In the genomic region with DNA sequence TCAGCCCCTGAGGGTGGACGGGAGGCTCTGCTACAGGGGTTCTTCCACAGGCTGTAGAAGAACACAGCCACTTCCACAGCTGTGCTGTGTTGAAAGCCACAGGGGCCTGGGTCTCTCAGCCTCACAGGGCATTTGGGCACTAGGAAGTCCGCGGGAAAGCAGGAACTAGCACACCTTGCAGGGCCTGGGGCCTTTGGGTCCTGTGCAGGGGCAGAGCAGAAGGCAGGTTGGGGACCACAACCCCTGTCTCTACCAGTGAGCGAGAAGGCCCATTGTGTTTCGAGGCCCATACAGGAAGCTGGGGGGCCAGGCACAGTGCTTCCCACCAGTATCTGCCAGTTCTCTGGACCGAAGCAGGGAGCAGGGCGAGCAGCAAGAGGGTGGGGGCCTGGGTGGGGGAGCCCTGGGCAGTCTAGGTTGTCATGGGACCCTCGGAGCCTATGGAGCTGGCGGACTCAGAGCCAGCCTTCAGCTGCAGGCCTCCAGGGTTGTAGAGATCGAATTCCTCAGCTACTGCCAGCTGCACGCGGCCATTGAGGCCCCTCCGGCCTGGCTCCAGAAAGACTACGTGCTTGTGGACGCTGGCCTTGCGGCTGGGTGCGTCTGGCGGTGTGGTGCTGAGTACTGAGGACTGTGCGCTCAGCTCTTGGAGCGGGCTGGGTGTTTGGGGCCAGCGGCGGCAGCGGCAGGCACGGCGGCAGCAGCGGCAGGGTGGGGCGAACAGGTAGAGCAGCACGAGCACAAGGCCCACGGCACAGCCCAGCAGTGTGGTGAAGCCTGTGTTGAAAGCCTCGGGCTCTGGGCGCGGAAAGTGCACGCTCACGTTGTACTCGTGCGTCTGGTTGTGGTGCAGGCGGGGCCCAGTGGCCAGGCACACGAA, we compare ENCODE assay signal across 19 cellular contexts. TPM values are rescaled to one million over a fixed set of nuclear protein-coding genes. Genes with fewer than 3 reads are reported as not detected.
DNase-seq lines count a peak whose midpoint lies in the region; ATAC-seq and TF ChIP-seq lines count a peak whose summit lies in the region.
"Had no signal": no experiment of that assay in that cellular context is flagged by ENCODE, and none has a peak within 500 bp of the region (broad histone marks: within the 10 kb centered on the region; RNA-seq: fewer than 3 reads in every experiment).

No MANE protein-coding gene starts in this region.

- H3K79me2 ChIP-seq in hepatocyte, result peaks cover 5% of the 10 kb centered on the region

- no peak overlapping the region for H3K27ac Mint-ChIP-seq in activated CD4-positive, alpha-beta T cell treated with anti-CD3 and anti-CD28 coated beads, Interleukin-2, amount 10 ng/mL, durations not matched to agents 24 days and 14 days
- no peak overlapping the region for H3K27ac Mint-ChIP-seq in progenitor cell of endocrine pancreas
- H3K27ac Mint-ChIP-seq: activated CD4-positive, alpha-beta T cell treated with anti-CD3 and anti-CD28 coated beads for 36 hours had no signal

- peak overlapping the region; percentile 23 for H3K4me3 Mint-ChIP-seq in activated CD4-positive, alpha-beta T cell treated with anti-CD3 and anti-CD28 coated beads, Interleukin-2, amount 10 ng/mL, durations not matched to agents 24 days and 14 days
- no peak overlapping the region for H3K4me3 Mint-ChIP-seq in progenitor cell of endocrine pancreas (ENCODE audit: low read depth)

- peaks cover 26% of the 10 kb centered on the region for H3K4me1 Mint-ChIP-seq in activated CD4-positive, alpha-beta T cell treated with anti-CD3 and anti-CD28 coated beads, Interleukin-2, amount 10 ng/mL, durations not matched to agents 24 days and 14 days
- H3K4me1 Mint-ChIP-seq in progenitor cell of endocrine pancreas (ENCODE audit: low read depth), result peaks cover 13% of the 10 kb centered on the region

- no peaks in the 10 kb centered on the region for H3K9me2 ChIP-seq in hepatocyte (replicated peaks; ENCODE audit: insufficient read depth)

- H3K9me3 Mint-ChIP-seq in activated CD4-positive, alpha-beta T cell treated with anti-CD3 and anti-CD28 coated beads, Interleukin-2, amount 10 ng/mL, durations not matched to agents 24 days and 14 days, result no peaks in the 10 kb centered on the region
- H3K9me3 Mint-ChIP-seq in progenitor cell of endocrine pancreas (ENCODE audit: low read depth), result no peaks in the 10 kb centered on the region

- TF ChIP-seq CTCF in hepatocyte (IDR thresholded peaks at IDR 0.05; ENCODE audit: poor library complexity), result no peak
- no peak for TF ChIP-seq CTCF in progenitor cell of endocrine pancreas (IDR thresholded peaks at IDR 0.05; ENCODE audit: unreplicated experiment)

- no peak overlapping the region for H3K4me3 ChIP-seq in hepatocyte
- H3K4me3 ChIP-seq: MG63 had no signal

- ATAC-seq in GM18858 (IDR thresholded peaks at IDR 0.05; ENCODE audit: unreplicated experiment), result no peak
- ATAC-seq: activated CD4-positive, alpha-beta T cell treated with anti-CD3 and anti-CD28 coated beads for 36 hours had no signal

- no peaks in the 10 kb centered on the region for H3K27me3 ChIP-seq in hepatocyte
- H3K27me3 ChIP-seq: MG63, tibial nerve had no signal

- DNase-seq in activated CD4-positive, alpha-beta T cell treated with anti-CD3 and anti-CD28 coated beads, Interleukin-2, amount 10 ng/mL, durations not matched to agents 24 days and 14 days, result no peak
- DNase-seq in activated CD4-positive, alpha-beta T cell treated with anti-CD3 and anti-CD28 coated beads, Interleukin-2, amount 50 U/mL, for 1 hour, result no peak
- DNase-seq in MV-4-11 (lab: John Stamatoyannopoulos, UW) (peak; percentile 1), hepatocyte (ENCODE audit: low spot score) (peak; percentile 3), progenitor cell of endocrine pancreas (ENCODE audit: low spot score, unreplicated experiment) (peak; percentile 9), globus pallidus (ENCODE audit: low spot score) (no peak), NCI-H2227 treated with DMSO at 0.1 percent for 48 hours (lab: John Stamatoyannopoulos, UW) (no peak)
- DNase-seq: ACHN; activated CD4-positive, alpha-beta T cell treated with anti-CD3 and anti-CD28 coated beads for 36 hours; activated naive CD4-positive, alpha-beta T cell treated with anti-CD3 and anti-CD28 coated beads, Interleukin-2, amount 50 U/mL, for 16 hours; MG63; NCI-H345; OCI-M1 had no signal

- no peaks in the 10 kb centered on the region for H3K27me3 Mint-ChIP-seq in activated CD4-positive, alpha-beta T cell treated with anti-CD3 and anti-CD28 coated beads, Interleukin-2, amount 10 ng/mL, durations not matched to agents 24 days and 14 days
- H3K27me3 Mint-ChIP-seq in progenitor cell of endocrine pancreas, result no peaks in the 10 kb centered on the region
- H3K27me3 Mint-ChIP-seq: activated CD4-positive, alpha-beta T cell treated with anti-CD3 and anti-CD28 coated beads for 36 hours had no signal

- intact Hi-C loops in activated CD4-positive, alpha-beta T cell treated with anti-CD3 and anti-CD28 coated beads, Interleukin-2, amount 10 ng/mL, durations not matched to agents 24 days and 14 days (cut with micrococcal nuclease), result no loop called here

- no peak overlapping the region for H3K27ac ChIP-seq in hepatocyte
- H3K27ac ChIP-seq: tibial nerve had no signal

- H2AFZ ChIP-seq in hepatocyte, result no peak overlapping the region

- WGBS in hepatocyte (ENCODE audit: low lambda C conversion rate, missing lambda C conversion rate), result 96% methylated on average over 38 of the region's 38 CpGs

- H3K36me3 ChIP-seq in hepatocyte (replicated peaks; ENCODE audit: insufficient read depth, low read depth), result no peaks in the 10 kb centered on the region

- peaks cover 3% of the 10 kb centered on the region for H4K20me1 ChIP-seq in hepatocyte (ENCODE audit: insufficient read depth, poor library complexity, severe bottlenecking)

- H3K4me1 ChIP-seq in hepatocyte (ENCODE audit: insufficient read depth), result peaks cover 16% of the 10 kb centered on the region

- H3K36me3 Mint-ChIP-seq in activated CD4-positive, alpha-beta T cell treated with anti-CD3 and anti-CD28 coated beads, Interleukin-2, amount 10 ng/mL, durations not matched to agents 24 days and 14 days (ENCODE audit: low read depth), result peaks cover 20% of the 10 kb centered on the region
- no peaks in the 10 kb centered on the region for H3K36me3 Mint-ChIP-seq in progenitor cell of endocrine pancreas (ENCODE audit: insufficient read depth)

- no peaks in the 10 kb centered on the region for H3K9me3 ChIP-seq in hepatocyte (ENCODE audit: low read depth)
- H3K9me3 ChIP-seq: MG63, tibial nerve had no signal

- no peak overlapping the region for H3K4me2 ChIP-seq in hepatocyte

RNA-seq across cellular contexts. Expression of gene AMIGO3, which starts 1.7 kb away (rescaled TPM):
- total RNA-seq in activated CD4-positive, alpha-beta T cell treated with anti-CD3 and anti-CD28 coated beads, Interleukin-2, amount 10 ng/mL, durations not matched to agents 24 days and 14 days, result 0.21 TPM in 1 of 2 replicates, not detected in the other
- 0.57 and 0.76 TPM in 2 replicates for total RNA-seq in hepatocyte
- 1.7 and 2.4 TPM in 2 replicates for polyA plus RNA-seq in hepatocyte
- 0.86 TPM in 1 of 2 replicates, not detected in the other for total RNA-seq in progenitor cell of endocrine pancreas
- total RNA-seq: bronchial epithelial cell, endothelial cell of umbilical vein, H4, left colon had no signal

RNA-seq across cellular contexts. Expression of gene GMPPB, which starts 6.0 kb away (rescaled TPM):
- 43.5 and 45.8 TPM in 2 replicates for total RNA-seq in activated CD4-positive, alpha-beta T cell treated with anti-CD3 and anti-CD28 coated beads, Interleukin-2, amount 10 ng/mL, durations not matched to agents 24 days and 14 days
- 24.3 and 31.5 TPM in 2 replicates for total RNA-seq in hepatocyte
- 41.0 and 48.7 TPM in 2 replicates for polyA plus RNA-seq in hepatocyte
- total RNA-seq in progenitor cell of endocrine pancreas, result 31.2 and 34.3 TPM in 2 replicates

RNA-seq across cellular contexts. Expression of gene RNF123, which starts 28.4 kb away (rescaled TPM):
- 42.0 and 45.6 TPM in 2 replicates for total RNA-seq in activated CD4-positive, alpha-beta T cell treated with anti-CD3 and anti-CD28 coated beads, Interleukin-2, amount 10 ng/mL, durations not matched to agents 24 days and 14 days
- 27.7 and 32.1 TPM in 2 replicates for total RNA-seq in hepatocyte
- polyA plus RNA-seq in hepatocyte, result 34.6 and 39.1 TPM in 2 replicates
- 52.2 and 54.4 TPM in 2 replicates for total RNA-seq in progenitor cell of endocrine pancreas

RNA-seq across cellular contexts. Expression of gene MST1, which starts 28.5 kb away (rescaled TPM):
- total RNA-seq in activated CD4-positive, alpha-beta T cell treated with anti-CD3 and anti-CD28 coated beads, Interleukin-2, amount 10 ng/mL, durations not matched to agents 24 days and 14 days, result 7.5 and 7.6 TPM in 2 replicates
- total RNA-seq in hepatocyte, result 90.3 and 116 TPM in 2 replicates
- polyA plus RNA-seq in hepatocyte, result 137 and 158 TPM in 2 replicates
- total RNA-seq in progenitor cell of endocrine pancreas, result 45.2 and 47.5 TPM in 2 replicates

RNA-seq across cellular contexts. Expression of gene APEH, which starts 43.6 kb away (rescaled TPM):
- total RNA-seq in activated CD4-positive, alpha-beta T cell treated with anti-CD3 and anti-CD28 coated beads, Interleukin-2, amount 10 ng/mL, durations not matched to agents 24 days and 14 days, result 111 and 117 TPM in 2 replicates
- total RNA-seq in hepatocyte, result 120 and 125 TPM in 2 replicates
- 138 and 148 TPM in 2 replicates for polyA plus RNA-seq in hepatocyte
- total RNA-seq in progenitor cell of endocrine pancreas, result 160 and 178 TPM in 2 replicates

Comparison
In these comparisons a context has a peak if more than half of its experiments do, and no peak if none do; other contexts are left out.
1. DNase-seq: peak in MV-4-11 (single experiment), hepatocyte (single experiment) and progenitor cell of endocrine pancreas (single experiment); none in activated CD4-positive, alpha-beta T cell treated with anti-CD3 and anti-CD28 coated beads, Interleukin-2, amount 10 ng/mL, durations not matched to agents 24 days and 14 days (single experiment), activated CD4-positive, alpha-beta T cell treated with anti-CD3 and anti-CD28 coated beads, Interleukin-2, amount 50 U/mL, for 1 hour (single experiment), globus pallidus (single experiment) and NCI-H2227 treated with DMSO at 0.1 percent for 48 hours (single experiment).